In the genomic region with DNA sequence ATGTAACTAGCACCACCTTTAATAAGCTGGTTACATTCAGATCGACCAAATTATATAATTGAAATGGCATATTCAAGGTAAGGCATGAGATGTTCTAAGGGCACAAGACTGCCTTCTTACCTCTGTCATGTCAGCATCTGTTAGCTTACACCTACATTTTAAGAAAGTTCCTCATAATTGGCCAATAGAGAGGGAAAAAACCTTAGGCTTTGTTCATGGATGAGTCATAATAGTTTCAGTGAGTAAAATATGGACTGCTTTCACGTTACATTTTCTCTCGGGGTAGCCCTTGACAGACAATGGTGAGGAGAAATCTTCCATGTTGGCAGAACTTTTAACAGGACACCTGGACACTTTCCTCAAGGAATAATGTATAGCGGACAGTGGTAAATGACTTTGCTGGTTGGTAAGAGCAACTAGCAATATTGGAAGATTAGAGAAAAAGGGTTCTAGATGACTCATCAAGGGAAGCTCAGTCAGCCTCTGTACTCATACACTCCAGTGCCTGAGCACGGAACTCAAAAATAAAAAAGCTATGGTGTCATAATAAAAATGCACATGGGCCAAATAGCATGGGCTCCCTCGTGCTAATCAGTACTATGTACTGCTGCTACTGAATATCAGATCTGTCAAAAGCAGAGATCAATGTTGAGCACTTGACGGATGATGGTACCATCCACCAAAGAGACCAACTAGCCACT, we compare ENCODE assay signal across 8 cellular contexts.
DNase-seq lines count a peak whose midpoint lies in the region; ATAC-seq, FAIRE-seq and TF ChIP-seq lines count a peak whose summit lies in the region.
"Not testable (repeated sequence)": the region's sequence is repeated elsewhere in the genome, so short reads cannot be mapped to it uniquely, and the experiment has no call there.

No MANE protein-coding gene starts in this region.

- not testable (repeated sequence) for H3K27ac Mint-ChIP-seq in activated CD8-positive, alpha-beta T cell treated with anti-CD3 and anti-CD28 coated beads for 36 hours

- dilution Hi-C loops in endothelial cell of umbilical vein (cut with MboI; ENCODE audit: extremely low pct_ligation_motif_present, low sequenced_read_pairs), result not testable (repeated sequence)

- BruUV-seq in endothelial cell of umbilical vein (replicated peaks; lab: Mats Ljungman, UMichigan), result not testable (repeated sequence)

- FAIRE-seq in endothelial cell of umbilical vein (lab: Jason Lieb, UNC), result not testable (repeated sequence)

- not testable (repeated sequence) for H3K79me2 ChIP-seq in endothelial cell of umbilical vein (ENCODE audit: control insufficient read depth, insufficient read depth, low read length)

- not testable (repeated sequence) for H3K27ac ChIP-seq in endothelial cell of umbilical vein (ENCODE audit: insufficient read depth, low read depth, low read length)

- H3K4me3 Mint-ChIP-seq in activated CD8-positive, alpha-beta T cell treated with anti-CD3 and anti-CD28 coated beads for 36 hours, result not testable (repeated sequence)

- TF ChIP-seq POLR2A in endothelial cell of umbilical vein (IDR thresholded peaks at IDR 0.05; ENCODE audit: low read depth, low read length), result not testable (repeated sequence)

- not testable (repeated sequence) for H3K27me3 ChIP-seq in endothelial cell of umbilical vein (ENCODE audit: control insufficient read depth in 2 of 2, insufficient read depth in 2 of 2, low read length in 2 of 2)

- H3K36me3 ChIP-seq in endothelial cell of umbilical vein (ENCODE audit: control insufficient read depth in 2 of 2, extremely low read depth in 1 of 2, insufficient read depth in 2 of 2, low read length in 2 of 2), result not testable (repeated sequence)

- H3K36me3 Mint-ChIP-seq in activated CD8-positive, alpha-beta T cell treated with anti-CD3 and anti-CD28 coated beads for 36 hours (ENCODE audit: low read depth), result not testable (repeated sequence)

- H3K9me3 ChIP-seq in endothelial cell of umbilical vein (replicated peaks; ENCODE audit: control insufficient read depth, insufficient read depth, low read length), result not testable (repeated sequence)

- peak; percentile 22 for DNase-seq in ELR (ENCODE audit: low read depth)
- not testable (repeated sequence) for DNase-seq in activated CD8-positive, alpha-beta T cell treated with anti-CD3 and anti-CD28 coated beads for 36 hours; endothelial cell of umbilical vein (ENCODE audit: low read depth, low spot score)

- H3K9me3 Mint-ChIP-seq in activated CD8-positive, alpha-beta T cell treated with anti-CD3 and anti-CD28 coated beads for 36 hours, result not testable (repeated sequence)

- POLR2A ChIA-PET in activated CD8-positive, alpha-beta T cell treated with anti-CD3 and anti-CD28 coated beads for 36 hours (lab: Charles Lee); endothelial cell of umbilical vein (lab: Charles Lee): not testable (repeated sequence)

- H3K9me1 ChIP-seq in endothelial cell of umbilical vein (replicated peaks; ENCODE audit: control insufficient read depth, extremely low read depth, insufficient read depth, low read length), result not testable (repeated sequence)

- not testable (repeated sequence) for H3K4me2 ChIP-seq in endothelial cell of umbilical vein (ENCODE audit: insufficient read depth, low read length)

- CTCF ChIA-PET in activated CD8-positive, alpha-beta T cell treated with anti-CD3 and anti-CD28 coated beads for 36 hours (lab: Charles Lee); endothelial cell of umbilical vein (lab: Charles Lee): not testable (repeated sequence)

- not testable (repeated sequence) for H3K4me3 ChIP-seq in endothelial cell of umbilical vein (replicated peaks in 1 of 3; ENCODE audit: insufficient read depth in 1 of 3, low read depth in 1 of 3, low read length in 3 of 3)

- H3K27me3 Mint-ChIP-seq in activated CD8-positive, alpha-beta T cell treated with anti-CD3 and anti-CD28 coated beads for 36 hours, result not testable (repeated sequence)

- not testable (repeated sequence) for H4K20me1 ChIP-seq in endothelial cell of umbilical vein (replicated peaks; ENCODE audit: control insufficient read depth, extremely low read depth, insufficient read depth, low read length)

- intact Hi-C loops in activated CD8-positive, alpha-beta T cell treated with anti-CD3 and anti-CD28 coated beads for 36 hours (cut with micrococcal nuclease); endothelial cell of umbilical vein (cut with micrococcal nuclease): not testable (repeated sequence)

- H3K4me1 ChIP-seq in endothelial cell of umbilical vein (ENCODE audit: control insufficient read depth, extremely low read depth, insufficient read depth, low read length), result not testable (repeated sequence)

- peak; percentile 64 for ATAC-seq in GM18520 (IDR thresholded peaks at IDR 0.05; ENCODE audit: unreplicated experiment)
- peak; percentile 82 for ATAC-seq in GM19463 (IDR thresholded peaks at IDR 0.05; ENCODE audit: unreplicated experiment)
- ATAC-seq in HG02610 (IDR thresholded peaks at IDR 0.05; ENCODE audit: unreplicated experiment), result peak; percentile 77
- peak; percentile 74 for ATAC-seq in HG03039 (IDR thresholded peaks at IDR 0.05; ENCODE audit: unreplicated experiment)
- ATAC-seq in HG03460 (IDR thresholded peaks at IDR 0.05; ENCODE audit: unreplicated experiment), result peak; percentile 63
- ATAC-seq in activated CD8-positive, alpha-beta T cell treated with anti-CD3 and anti-CD28 coated beads for 36 hours, result peak; percentile 53

- H3K4me1 Mint-ChIP-seq in activated CD8-positive, alpha-beta T cell treated with anti-CD3 and anti-CD28 coated beads for 36 hours (ENCODE audit: low read depth), result not testable (repeated sequence)

- H2AFZ ChIP-seq in endothelial cell of umbilical vein (ENCODE audit: low read depth, low read length), result not testable (repeated sequence)

- not testable (repeated sequence) for TF ChIP-seq CTCF in activated CD8-positive, alpha-beta T cell treated with anti-CD3 and anti-CD28 coated beads for 36 hours (IDR thresholded peaks at IDR 0.05); endothelial cell of umbilical vein (IDR thresholded peaks at IDR 0.05; ENCODE audit: extremely low read depth in 1 of 2, insufficient read depth in 1 of 2, low read depth in 1 of 2, low read length in 2 of 2)

- H3K9ac ChIP-seq in endothelial cell of umbilical vein (replicated peaks; ENCODE audit: extremely low read depth, insufficient read depth, low read length), result not testable (repeated sequence)

TF ChIP-seq in endothelial cell of umbilical vein, 7 proteins besides CTCF, POLR2A, EP300 and RAD21:
- peak; percentile 4 for TF ChIP-seq JUN (IDR thresholded peaks at IDR 0.05; ENCODE audit: borderline replicate concordance, insufficient read depth, insufficient read length, low read depth)
